1 cellular context compared by ENCODE assay signal in the genomic region with DNA sequence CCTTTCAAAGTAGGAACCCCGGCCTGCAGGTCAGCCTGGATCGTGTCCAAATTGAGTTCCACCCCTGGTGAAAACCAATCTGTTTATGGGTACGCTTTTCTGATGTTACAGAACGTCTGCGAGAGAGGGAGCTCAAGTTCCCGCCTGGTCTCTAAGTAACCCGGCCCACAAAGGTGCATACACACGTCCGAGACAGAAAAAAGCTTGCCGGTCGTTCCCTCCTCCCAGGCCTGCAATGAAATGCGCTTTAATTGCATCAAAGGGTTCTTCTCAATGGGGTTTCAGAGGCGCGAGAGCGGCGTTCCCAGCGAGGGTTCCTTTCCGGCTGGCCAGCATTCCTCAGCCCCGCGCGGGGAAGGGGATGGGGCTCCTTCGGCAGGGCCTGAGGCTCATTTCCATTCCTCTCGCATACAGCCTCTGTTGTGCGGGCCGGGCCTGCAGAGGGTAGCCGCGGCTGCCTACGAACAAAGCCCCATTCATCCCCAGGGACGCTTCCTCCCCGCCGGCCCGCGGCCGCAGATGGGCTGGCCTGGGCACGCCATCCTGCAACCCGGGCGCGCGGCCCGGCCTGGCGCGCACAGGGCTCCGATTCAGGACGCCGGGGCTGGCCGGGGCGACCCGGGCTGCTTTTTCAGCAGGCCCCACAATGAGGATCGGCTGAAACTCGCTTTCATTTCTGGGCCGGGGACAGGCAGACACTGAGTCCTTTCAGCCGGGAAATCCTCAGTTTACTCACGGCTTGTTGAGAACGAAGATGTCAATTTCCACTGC.
TF ChIP-seq lines count a peak whose summit lies in the region.

No MANE protein-coding gene starts in this region.

TF ChIP-seq in HepG2, 621 proteins besides CTCF, POLR2A, EP300 and RAD21 (continued from another document and continues in another):
- TF ChIP-seq, protein P1, sequence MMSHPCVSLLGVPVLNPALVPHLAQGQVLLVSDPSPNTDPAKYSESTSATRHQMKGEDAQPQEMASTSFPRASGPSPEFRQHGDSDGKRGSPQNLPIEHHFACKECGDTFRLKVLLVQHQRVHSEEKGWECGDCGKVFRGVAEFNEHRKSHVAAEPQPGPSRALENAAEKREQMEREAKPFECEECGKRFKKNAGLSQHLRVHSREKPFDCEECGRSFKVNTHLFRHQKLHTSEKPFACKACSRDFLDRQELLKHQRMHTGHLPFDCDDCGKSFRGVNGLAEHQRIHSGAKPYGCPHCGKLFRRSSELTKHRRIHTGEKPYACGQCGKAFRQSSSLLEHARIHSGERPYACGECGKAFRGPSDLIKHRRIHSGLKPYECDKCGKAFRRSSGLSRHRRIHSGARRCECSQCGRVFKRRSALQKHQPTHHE (CRISPR knock-in tag; IDR thresholded peaks at IDR 0.05; ENCODE audit: borderline replicate concordance) = no peak
- TF ChIP-seq PRPF4 (IDR thresholded peaks at IDR 0.05; ENCODE audit: low read depth, low read length, poor library complexity, severe bottlenecking) (no peak), ZFP62 (CRISPR knock-in tag; IDR thresholded peaks at IDR 0.05) (no peak), ZNF205 (CRISPR knock-in tag; IDR thresholded peaks at IDR 0.05) (no peak), SAP130 (CRISPR knock-in tag; IDR thresholded peaks at IDR 0.05; ENCODE audit: low read depth) (peak; percentile 49), PPARG (CRISPR knock-in tag; conservative IDR thresholded peaks at IDR 0.05) (no peak), THYN1 (CRISPR knock-in tag; IDR thresholded peaks at IDR 0.05; ENCODE audit: borderline replicate concordance, low read depth) (no peak), MIER2 (CRISPR knock-in tag; IDR thresholded peaks at IDR 0.05) (no peak), IKZF1 (IDR thresholded peaks at IDR 0.05) (no peak), MYC (CRISPR knock-in tag; IDR thresholded peaks at IDR 0.05; ENCODE audit: borderline replicate concordance) (peak; percentile 76; the same call in 1 of the 2 replicates), ZNF652 (CRISPR knock-in tag; IDR thresholded peaks at IDR 0.05; ENCODE audit: borderline replicate concordance, low read depth) (no peak), FOXA3 (CRISPR knock-in tag; IDR thresholded peaks at IDR 0.05) (no peak), ZNF33B (CRISPR knock-in tag; IDR thresholded peaks at IDR 0.05) (no peak), ZNF746 (CRISPR knock-in tag; IDR thresholded peaks at IDR 0.05) (no peak), ZNF124 (CRISPR knock-in tag; IDR thresholded peaks at IDR 0.05) (peak; percentile 55; the same call in 1 of the 2 replicates), HOXA5 (CRISPR knock-in tag; IDR thresholded peaks at IDR 0.05) (peak; percentile 40; the same call in 1 of the 2 replicates), ZNF772 (CRISPR knock-in tag; IDR thresholded peaks at IDR 0.05) (no peak), ZNF350 (CRISPR knock-in tag; IDR thresholded peaks at IDR 0.05; ENCODE audit: borderline replicate concordance, low read depth) (0 out of 2 replicates have a peak, but pooled peaks have one; percentile 23), ZNF180 (CRISPR knock-in tag; IDR thresholded peaks at IDR 0.05; ENCODE audit: borderline replicate concordance, low read depth) (no peak), MTA1 (CRISPR knock-in tag; IDR thresholded peaks at IDR 0.05; ENCODE audit: borderline replicate concordance) (peak; percentile 61; the same call in 1 of the 2 replicates), CCDC6 (CRISPR knock-in tag; IDR thresholded peaks at IDR 0.05) (no peak), RXRA (CRISPR knock-in tag; IDR thresholded peaks at IDR 0.05) (peak; percentile 39; the same call in 1 of the 2 replicates), SNAPC2 (CRISPR knock-in tag; IDR thresholded peaks at IDR 0.05) (no peak), ZNF792 (CRISPR knock-in tag; IDR thresholded peaks at IDR 0.05) (peak; percentile 30; the same call in 1 of the 2 replicates), NR3C1 (CRISPR knock-in tag; IDR thresholded peaks at IDR 0.05) (no peak), ZNF431 (CRISPR knock-in tag; IDR thresholded peaks at IDR 0.05; ENCODE audit: borderline replicate concordance, low read depth) (peak; percentile 69; the same call in 1 of the 2 replicates), RFX3 (CRISPR knock-in tag; IDR thresholded peaks at IDR 0.05) (no peak), SMARCE1 (IDR thresholded peaks at IDR 0.05; ENCODE audit: borderline replicate concordance) (no peak), HDAC2 (CRISPR knock-in tag; IDR thresholded peaks at IDR 0.05) (peak; percentile 43; the same call in 1 of the 2 replicates), FOSL2 (CRISPR knock-in tag; IDR thresholded peaks at IDR 0.05) (no peak)
- TF ChIP-seq, protein P2, sequence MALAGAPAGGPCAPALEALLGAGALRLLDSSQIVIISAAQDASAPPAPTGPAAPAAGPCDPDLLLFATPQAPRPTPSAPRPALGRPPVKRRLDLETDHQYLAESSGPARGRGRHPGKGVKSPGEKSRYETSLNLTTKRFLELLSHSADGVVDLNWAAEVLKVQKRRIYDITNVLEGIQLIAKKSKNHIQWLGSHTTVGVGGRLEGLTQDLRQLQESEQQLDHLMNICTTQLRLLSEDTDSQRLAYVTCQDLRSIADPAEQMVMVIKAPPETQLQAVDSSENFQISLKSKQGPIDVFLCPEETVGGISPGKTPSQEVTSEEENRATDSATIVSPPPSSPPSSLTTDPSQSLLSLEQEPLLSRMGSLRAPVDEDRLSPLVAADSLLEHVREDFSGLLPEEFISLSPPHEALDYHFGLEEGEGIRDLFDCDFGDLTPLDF (CRISPR knock-in tag; IDR thresholded peaks at IDR 0.05) = peak; percentile 34; the same call in 1 of the 2 replicates
- TF ChIP-seq, protein P3, sequence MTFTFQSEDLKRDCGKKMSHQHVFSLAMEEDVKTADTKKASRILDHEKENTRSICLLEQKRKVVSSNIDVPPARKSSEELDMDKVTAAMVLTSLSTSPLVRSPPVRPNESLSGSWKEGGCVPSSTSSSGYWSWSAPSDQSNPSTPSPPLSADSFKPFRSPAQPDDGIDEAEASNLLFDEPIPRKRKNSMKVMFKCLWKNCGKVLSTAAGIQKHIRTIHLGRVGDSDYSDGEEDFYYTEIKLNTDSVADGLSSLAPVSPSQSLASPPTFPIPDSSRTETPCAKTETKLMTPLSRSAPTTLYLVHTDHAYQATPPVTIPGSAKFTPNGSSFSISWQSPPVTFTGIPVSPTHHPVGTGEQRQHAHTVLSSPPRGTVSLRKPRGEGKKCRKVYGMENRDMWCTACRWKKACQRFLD (CRISPR knock-in tag; IDR thresholded peaks at IDR 0.05; ENCODE audit: borderline replicate concordance) = peak; percentile 57; the same call in 1 of the 2 replicates
- TF ChIP-seq, protein P4, sequence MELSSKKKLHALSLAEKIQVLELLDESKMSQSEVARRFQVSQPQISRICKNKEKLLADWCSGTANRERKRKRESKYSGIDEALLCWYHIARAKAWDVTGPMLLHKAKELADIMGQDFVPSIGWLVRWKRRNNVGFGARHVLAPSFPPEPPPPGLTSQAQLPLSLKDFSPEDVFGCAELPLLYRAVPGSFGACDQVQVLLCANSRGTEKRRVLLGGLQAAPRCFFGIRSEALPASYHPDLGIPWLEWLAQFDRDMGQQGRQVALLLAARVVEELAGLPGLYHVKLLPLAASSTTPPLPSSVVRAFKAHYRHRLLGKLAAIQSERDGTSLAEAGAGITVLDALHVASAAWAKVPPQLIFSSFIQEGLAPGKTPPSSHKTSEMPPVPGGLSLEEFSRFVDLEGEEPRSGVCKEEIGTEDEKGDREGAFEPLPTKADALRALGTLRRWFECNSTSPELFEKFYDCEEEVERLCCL (CRISPR knock-in tag; IDR thresholded peaks at IDR 0.05; ENCODE audit: borderline replicate concordance) = no peak
- TF ChIP-seq, protein P5, sequence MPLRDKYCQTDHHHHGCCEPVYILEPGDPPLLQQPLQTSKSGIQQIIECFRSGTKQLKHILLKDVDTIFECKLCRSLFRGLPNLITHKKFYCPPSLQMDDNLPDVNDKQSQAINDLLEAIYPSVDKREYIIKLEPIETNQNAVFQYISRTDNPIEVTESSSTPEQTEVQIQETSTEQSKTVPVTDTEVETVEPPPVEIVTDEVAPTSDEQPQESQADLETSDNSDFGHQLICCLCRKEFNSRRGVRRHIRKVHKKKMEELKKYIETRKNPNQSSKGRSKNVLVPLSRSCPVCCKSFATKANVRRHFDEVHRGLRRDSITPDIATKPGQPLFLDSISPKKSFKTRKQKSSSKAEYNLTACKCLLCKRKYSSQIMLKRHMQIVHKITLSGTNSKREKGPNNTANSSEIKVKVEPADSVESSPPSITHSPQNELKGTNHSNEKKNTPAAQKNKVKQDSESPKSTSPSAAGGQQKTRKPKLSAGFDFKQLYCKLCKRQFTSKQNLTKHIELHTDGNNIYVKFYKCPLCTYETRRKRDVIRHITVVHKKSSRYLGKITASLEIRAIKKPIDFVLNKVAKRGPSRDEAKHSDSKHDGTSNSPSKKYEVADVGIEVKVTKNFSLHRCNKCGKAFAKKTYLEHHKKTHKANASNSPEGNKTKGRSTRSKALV (CRISPR knock-in tag; IDR thresholded peaks at IDR 0.05) = peak; percentile 89
- TF ChIP-seq, protein P6, sequence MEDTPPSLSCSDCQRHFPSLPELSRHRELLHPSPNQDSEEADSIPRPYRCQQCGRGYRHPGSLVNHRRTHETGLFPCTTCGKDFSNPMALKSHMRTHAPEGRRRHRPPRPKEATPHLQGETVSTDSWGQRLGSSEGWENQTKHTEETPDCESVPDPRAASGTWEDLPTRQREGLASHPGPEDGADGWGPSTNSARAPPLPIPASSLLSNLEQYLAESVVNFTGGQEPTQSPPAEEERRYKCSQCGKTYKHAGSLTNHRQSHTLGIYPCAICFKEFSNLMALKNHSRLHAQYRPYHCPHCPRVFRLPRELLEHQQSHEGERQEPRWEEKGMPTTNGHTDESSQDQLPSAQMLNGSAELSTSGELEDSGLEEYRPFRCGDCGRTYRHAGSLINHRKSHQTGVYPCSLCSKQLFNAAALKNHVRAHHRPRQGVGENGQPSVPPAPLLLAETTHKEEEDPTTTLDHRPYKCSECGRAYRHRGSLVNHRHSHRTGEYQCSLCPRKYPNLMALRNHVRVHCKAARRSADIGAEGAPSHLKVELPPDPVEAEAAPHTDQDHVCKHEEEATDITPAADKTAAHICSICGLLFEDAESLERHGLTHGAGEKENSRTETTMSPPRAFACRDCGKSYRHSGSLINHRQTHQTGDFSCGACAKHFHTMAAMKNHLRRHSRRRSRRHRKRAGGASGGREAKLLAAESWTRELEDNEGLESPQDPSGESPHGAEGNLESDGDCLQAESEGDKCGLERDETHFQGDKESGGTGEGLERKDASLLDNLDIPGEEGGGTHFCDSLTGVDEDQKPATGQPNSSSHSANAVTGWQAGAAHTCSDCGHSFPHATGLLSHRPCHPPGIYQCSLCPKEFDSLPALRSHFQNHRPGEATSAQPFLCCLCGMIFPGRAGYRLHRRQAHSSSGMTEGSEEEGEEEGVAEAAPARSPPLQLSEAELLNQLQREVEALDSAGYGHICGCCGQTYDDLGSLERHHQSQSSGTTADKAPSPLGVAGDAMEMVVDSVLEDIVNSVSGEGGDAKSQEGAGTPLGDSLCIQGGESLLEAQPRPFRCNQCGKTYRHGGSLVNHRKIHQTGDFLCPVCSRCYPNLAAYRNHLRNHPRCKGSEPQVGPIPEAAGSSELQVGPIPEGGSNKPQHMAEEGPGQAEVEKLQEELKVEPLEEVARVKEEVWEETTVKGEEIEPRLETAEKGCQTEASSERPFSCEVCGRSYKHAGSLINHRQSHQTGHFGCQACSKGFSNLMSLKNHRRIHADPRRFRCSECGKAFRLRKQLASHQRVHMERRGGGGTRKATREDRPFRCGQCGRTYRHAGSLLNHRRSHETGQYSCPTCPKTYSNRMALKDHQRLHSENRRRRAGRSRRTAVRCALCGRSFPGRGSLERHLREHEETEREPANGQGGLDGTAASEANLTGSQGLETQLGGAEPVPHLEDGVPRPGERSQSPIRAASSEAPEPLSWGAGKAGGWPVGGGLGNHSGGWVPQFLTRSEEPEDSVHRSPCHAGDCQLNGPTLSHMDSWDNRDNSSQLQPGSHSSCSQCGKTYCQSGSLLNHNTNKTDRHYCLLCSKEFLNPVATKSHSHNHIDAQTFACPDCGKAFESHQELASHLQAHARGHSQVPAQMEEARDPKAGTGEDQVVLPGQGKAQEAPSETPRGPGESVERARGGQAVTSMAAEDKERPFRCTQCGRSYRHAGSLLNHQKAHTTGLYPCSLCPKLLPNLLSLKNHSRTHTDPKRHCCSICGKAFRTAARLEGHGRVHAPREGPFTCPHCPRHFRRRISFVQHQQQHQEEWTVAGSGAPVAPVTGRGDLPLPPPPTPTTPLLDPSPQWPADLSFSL (CRISPR knock-in tag; IDR thresholded peaks at IDR 0.05) = no peak
- TF ChIP-seq, protein P7, sequence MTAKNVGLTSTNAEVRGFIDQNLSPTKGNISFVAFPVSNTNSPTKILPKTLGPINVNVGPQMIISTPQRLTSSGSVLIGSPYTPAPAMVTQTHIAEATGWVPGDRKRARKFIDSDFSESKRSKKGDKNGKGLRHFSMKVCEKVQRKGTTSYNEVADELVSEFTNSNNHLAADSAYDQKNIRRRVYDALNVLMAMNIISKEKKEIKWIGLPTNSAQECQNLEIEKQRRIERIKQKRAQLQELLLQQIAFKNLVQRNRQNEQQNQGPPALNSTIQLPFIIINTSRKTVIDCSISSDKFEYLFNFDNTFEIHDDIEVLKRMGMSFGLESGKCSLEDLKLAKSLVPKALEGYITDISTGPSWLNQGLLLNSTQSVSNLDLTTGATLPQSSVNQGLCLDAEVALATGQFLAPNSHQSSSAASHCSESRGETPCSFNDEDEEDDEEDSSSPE (CRISPR knock-in tag; IDR thresholded peaks at IDR 0.05) = peak; percentile 47
- TF ChIP-seq, protein P8, sequence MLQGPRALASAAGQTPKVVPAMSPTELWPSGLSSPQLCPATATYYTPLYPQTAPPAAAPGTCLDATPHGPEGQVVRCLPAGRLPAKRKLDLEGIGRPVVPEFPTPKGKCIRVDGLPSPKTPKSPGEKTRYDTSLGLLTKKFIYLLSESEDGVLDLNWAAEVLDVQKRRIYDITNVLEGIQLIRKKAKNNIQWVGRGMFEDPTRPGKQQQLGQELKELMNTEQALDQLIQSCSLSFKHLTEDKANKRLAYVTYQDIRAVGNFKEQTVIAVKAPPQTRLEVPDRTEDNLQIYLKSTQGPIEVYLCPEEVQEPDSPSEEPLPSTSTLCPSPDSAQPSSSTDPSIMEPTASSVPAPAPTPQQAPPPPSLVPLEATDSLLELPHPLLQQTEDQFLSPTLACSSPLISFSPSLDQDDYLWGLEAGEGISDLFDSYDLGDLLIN (CRISPR knock-in tag; IDR thresholded peaks at IDR 0.05; ENCODE audit: borderline replicate concordance) = no peak; the same call in 1 of the 2 replicates
